8 cellular contexts compared by ENCODE assay signal in the genomic region with DNA sequence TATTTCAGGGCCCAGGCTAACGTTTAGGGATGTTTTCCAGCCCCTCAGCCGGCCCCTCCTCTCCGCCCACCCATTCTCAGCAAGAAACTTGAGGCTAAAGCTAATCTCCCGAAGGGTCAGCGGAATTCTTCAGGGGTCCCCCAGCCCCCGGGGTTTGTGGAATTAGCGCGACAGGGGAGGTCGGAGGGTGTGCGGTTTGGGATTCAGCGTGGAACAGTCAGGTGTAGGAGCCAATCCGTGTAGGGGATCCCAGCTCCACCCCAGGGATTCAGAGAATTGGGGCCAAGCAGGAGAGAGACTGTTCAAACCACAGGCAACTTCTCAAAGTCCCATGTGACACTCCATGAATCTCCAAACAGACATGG. TPM values are rescaled to one million over a fixed set of nuclear protein-coding genes. Genes with fewer than 3 reads are reported as not detected.
DNase-seq lines count a peak whose midpoint lies in the region; ATAC-seq, FAIRE-seq and TF ChIP-seq lines count a peak whose summit lies in the region.

No MANE protein-coding gene starts in this region.

- H3K36me3 Mint-ChIP-seq in neural crest cell (ENCODE audit: low read depth): peaks cover 26% of the 10 kb centered on the region

- peak overlapping the region; percentile 67 for H3K4me3 ChIP-seq in ectodermal cell (ENCODE audit: insufficient read depth, low read depth, low read length)

- FAIRE-seq in frontal cortex (lab: Jason Lieb, UNC): no peak

- peaks cover 4% of the 10 kb centered on the region for H3K4me1 ChIP-seq in ectodermal cell (ENCODE audit: control insufficient read depth, insufficient read depth, low read length)

- no peaks in the 10 kb centered on the region for H3K27me3 ChIP-seq in ectodermal cell (ENCODE audit: control insufficient read depth, insufficient read depth, low read length, poor library complexity, severe bottlenecking)

- peak overlapping the region; percentile 79 for H3K27ac ChIP-seq in ectodermal cell (ENCODE audit: insufficient read depth, low read depth, low read length, poor library complexity, severe bottlenecking)

- peaks cover 51% of the 10 kb centered on the region for H3K4me1 Mint-ChIP-seq in neural crest cell

- DNase-seq in Daoy (ENCODE audit: low read depth) (peak; percentile 55), NCI-H1694 treated with DMSO at 0.1 percent for 48 hours (lab: John Stamatoyannopoulos, UW) (peak; percentile 54), neural crest cell (ENCODE audit: low read depth, low spot score) (no peak), frontal cortex (ENCODE audit: low spot score in 2 of 2) (no peak), RKO (ENCODE audit: low spot score) (no peak), AG08396 (ENCODE audit: low spot score) (no peak)

- no peaks in the 10 kb centered on the region for H3K27me3 Mint-ChIP-seq in neural crest cell (ENCODE audit: low read depth)

- TF ChIP-seq CTCF in neural crest cell (conservative IDR thresholded peaks at IDR 0.05): no peak

- ATAC-seq in HG03439 (IDR thresholded peaks at IDR 0.05; ENCODE audit: unreplicated experiment): no peak

- H3K36me3 ChIP-seq in ectodermal cell (ENCODE audit: control insufficient read depth, insufficient read depth, low read length): no peaks in the 10 kb centered on the region

- WGBS in ectodermal cell, 2 experiments: 0 to 2% methylated on average over 12 of the region's 12 CpGs

- H3K27ac Mint-ChIP-seq in neural crest cell (ENCODE audit: unreplicated experiment): peak overlapping the region; percentile 68

- peak overlapping the region; percentile 93 for H3K4me3 Mint-ChIP-seq in neural crest cell

- H3K9me3 ChIP-seq in ectodermal cell (ENCODE audit: control insufficient read depth, low read length): no peaks in the 10 kb centered on the region

- H3K9me3 Mint-ChIP-seq in neural crest cell: no peaks in the 10 kb centered on the region

RNA-seq across cellular contexts. Expression of gene PTX3, which starts 1.7 kb away (rescaled TPM):
- total RNA-seq in Daoy (2014; rRNA removed; shearing (Covaris generic)): 48.3 and 49.5 TPM in 2 replicates
- polyA plus RNA-seq in ectodermal cell (2013, experiment 1 of 4): 21.1 TPM
- 19.3 TPM for polyA plus RNA-seq in ectodermal cell (2013, experiment 2 of 4)
- polyA plus RNA-seq in ectodermal cell (2013, experiment 3 of 4): 25.3 TPM
- polyA plus RNA-seq in ectodermal cell (2013, experiment 4 of 4): 24.4 TPM
- total RNA-seq in neural crest cell (41.1 and 45.6 TPM in 2 replicates), frontal cortex (16.7 TPM)

Comparison
In these comparisons a context has a peak if more than half of its experiments do, and no peak if none do; other contexts are left out.
1. DNase-seq: peak in Daoy (single experiment) and NCI-H1694 treated with DMSO at 0.1 percent for 48 hours (single experiment); none in neural crest cell (single experiment), frontal cortex (0 of 2), RKO (single experiment) and AG08396 (single experiment).